1 cellular context compared by ENCODE assay signal in the genomic region with DNA sequence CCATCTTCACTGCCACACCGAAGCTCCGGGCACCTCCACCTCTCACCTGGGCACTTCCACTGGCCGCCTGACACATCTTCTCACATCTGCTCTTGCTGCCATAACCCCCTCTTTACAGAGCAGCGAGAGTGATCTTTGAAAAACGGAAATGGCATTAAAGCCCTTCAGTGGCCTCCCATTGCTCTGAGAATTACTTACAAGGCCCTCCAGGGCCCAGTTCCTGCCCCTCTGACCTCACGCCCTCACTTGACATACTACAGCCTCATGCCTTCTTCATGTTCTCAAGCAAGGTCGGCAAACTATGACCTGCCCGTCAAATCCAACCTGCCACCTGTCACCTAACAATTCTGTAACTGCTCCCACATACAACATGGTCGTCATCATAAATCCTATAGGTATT.
TF ChIP-seq lines count a peak whose summit lies in the region.

No MANE protein-coding gene starts in this region.

TF ChIP-seq in GM23338, 12 proteins besides CTCF, POLR2A, EP300 and RAD21:
- TF ChIP-seq, protein P1, sequence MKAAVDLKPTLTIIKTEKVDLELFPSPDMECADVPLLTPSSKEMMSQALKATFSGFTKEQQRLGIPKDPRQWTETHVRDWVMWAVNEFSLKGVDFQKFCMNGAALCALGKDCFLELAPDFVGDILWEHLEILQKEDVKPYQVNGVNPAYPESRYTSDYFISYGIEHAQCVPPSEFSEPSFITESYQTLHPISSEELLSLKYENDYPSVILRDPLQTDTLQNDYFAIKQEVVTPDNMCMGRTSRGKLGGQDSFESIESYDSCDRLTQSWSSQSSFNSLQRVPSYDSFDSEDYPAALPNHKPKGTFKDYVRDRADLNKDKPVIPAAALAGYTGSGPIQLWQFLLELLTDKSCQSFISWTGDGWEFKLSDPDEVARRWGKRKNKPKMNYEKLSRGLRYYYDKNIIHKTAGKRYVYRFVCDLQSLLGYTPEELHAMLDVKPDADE (IDR thresholded peaks at IDR 0.05), result no peak
- TF ChIP-seq CREB1 (CRISPR knock-in tag; IDR thresholded peaks at IDR 0.05; ENCODE audit: low read depth), result no peak
- no peak for TF ChIP-seq ZNF331 (CRISPR knock-in tag; IDR thresholded peaks at IDR 0.05; ENCODE audit: low read depth)
- TF ChIP-seq ZNF114 (CRISPR knock-in tag; IDR thresholded peaks at IDR 0.05), result no peak
- no peak for TF ChIP-seq JUNB (IDR thresholded peaks at IDR 0.05; ENCODE audit: unreplicated experiment)
- TF ChIP-seq, protein P2, sequence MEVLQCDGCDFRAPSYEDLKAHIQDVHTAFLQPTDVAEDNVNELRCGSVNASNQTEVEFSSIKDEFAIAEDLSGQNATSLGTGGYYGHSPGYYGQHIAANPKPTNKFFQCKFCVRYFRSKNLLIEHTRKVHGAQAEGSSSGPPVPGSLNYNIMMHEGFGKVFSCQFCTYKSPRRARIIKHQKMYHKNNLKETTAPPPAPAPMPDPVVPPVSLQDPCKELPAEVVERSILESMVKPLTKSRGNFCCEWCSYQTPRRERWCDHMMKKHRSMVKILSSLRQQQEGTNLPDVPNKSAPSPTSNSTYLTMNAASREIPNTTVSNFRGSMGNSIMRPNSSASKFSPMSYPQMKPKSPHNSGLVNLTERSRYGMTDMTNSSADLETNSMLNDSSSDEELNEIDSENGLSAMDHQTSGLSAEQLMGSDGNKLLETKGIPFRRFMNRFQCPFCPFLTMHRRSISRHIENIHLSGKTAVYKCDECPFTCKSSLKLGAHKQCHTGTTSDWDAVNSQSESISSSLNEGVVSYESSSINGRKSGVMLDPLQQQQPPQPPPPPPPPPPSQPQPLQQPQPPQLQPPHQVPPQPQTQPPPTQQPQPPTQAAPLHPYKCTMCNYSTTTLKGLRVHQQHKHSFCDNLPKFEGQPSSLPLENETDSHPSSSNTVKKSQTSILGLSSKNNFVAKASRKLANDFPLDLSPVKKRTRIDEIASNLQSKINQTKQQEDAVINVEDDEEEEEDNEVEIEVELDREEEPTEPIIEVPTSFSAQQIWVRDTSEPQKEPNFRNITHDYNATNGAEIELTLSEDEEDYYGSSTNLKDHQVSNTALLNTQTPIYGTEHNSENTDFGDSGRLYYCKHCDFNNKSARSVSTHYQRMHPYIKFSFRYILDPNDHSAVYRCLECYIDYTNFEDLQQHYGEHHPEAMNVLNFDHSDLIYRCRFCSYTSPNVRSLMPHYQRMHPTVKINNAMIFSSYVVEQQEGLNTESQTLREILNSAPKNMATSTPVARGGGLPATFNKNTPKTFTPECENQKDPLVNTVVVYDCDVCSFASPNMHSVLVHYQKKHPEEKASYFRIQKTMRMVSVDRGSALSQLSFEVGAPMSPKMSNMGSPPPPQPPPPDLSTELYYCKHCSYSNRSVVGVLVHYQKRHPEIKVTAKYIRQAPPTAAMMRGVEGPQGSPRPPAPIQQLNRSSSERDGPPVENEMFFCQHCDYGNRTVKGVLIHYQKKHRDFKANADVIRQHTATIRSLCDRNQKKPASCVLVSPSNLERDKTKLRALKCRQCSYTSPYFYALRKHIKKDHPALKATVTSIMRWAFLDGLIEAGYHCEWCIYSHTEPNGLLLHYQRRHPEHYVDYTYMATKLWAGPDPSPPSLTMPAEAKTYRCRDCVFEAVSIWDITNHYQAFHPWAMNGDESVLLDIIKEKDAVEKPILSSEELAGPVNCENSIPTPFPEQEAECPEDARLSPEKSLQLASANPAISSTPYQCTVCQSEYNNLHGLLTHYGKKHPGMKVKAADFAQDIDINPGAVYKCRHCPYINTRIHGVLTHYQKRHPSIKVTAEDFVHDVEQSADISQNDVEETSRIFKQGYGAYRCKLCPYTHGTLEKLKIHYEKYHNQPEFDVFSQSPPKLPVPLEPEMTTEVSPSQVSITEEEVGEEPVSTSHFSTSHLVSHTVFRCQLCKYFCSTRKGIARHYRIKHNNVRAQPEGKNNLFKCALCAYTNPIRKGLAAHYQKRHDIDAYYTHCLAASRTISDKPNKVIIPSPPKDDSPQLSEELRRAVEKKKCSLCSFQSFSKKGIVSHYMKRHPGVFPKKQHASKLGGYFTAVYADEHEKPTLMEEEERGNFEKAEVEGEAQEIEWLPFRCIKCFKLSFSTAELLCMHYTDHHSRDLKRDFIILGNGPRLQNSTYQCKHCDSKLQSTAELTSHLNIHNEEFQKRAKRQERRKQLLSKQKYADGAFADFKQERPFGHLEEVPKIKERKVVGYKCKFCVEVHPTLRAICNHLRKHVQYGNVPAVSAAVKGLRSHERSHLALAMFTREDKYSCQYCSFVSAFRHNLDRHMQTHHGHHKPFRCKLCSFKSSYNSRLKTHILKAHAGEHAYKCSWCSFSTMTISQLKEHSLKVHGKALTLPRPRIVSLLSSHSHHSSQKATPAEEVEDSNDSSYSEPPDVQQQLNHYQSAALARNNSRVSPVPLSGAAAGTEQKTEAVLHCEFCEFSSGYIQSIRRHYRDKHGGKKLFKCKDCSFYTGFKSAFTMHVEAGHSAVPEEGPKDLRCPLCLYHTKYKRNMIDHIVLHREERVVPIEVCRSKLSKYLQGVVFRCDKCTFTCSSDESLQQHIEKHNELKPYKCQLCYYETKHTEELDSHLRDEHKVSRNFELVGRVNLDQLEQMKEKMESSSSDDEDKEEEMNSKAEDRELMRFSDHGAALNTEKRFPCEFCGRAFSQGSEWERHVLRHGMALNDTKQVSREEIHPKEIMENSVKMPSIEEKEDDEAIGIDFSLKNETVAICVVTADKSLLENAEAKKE (CRISPR knock-in tag; IDR thresholded peaks at IDR 0.05), result no peak
- no peak for TF ChIP-seq EZH2phosphoT487 (IDR thresholded peaks at IDR 0.05; ENCODE audit: unreplicated experiment)
- TF ChIP-seq EZH2 (IDR thresholded peaks at IDR 0.05; ENCODE audit: low read depth, unreplicated experiment), result no peak
- no peak for TF ChIP-seq NANOG (IDR thresholded peaks at IDR 0.05; ENCODE audit: borderline replicate concordance)
- no peak for TF ChIP-seq STAT1 (IDR thresholded peaks at IDR 0.05; ENCODE audit: unreplicated experiment)
- TF ChIP-seq, protein P3, sequence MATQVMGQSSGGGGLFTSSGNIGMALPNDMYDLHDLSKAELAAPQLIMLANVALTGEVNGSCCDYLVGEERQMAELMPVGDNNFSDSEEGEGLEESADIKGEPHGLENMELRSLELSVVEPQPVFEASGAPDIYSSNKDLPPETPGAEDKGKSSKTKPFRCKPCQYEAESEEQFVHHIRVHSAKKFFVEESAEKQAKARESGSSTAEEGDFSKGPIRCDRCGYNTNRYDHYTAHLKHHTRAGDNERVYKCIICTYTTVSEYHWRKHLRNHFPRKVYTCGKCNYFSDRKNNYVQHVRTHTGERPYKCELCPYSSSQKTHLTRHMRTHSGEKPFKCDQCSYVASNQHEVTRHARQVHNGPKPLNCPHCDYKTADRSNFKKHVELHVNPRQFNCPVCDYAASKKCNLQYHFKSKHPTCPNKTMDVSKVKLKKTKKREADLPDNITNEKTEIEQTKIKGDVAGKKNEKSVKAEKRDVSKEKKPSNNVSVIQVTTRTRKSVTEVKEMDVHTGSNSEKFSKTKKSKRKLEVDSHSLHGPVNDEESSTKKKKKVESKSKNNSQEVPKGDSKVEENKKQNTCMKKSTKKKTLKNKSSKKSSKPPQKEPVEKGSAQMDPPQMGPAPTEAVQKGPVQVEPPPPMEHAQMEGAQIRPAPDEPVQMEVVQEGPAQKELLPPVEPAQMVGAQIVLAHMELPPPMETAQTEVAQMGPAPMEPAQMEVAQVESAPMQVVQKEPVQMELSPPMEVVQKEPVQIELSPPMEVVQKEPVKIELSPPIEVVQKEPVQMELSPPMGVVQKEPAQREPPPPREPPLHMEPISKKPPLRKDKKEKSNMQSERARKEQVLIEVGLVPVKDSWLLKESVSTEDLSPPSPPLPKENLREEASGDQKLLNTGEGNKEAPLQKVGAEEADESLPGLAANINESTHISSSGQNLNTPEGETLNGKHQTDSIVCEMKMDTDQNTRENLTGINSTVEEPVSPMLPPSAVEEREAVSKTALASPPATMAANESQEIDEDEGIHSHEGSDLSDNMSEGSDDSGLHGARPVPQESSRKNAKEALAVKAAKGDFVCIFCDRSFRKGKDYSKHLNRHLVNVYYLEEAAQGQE (IDR thresholded peaks at IDR 0.05; ENCODE audit: unreplicated experiment), result no peak
- no peak for TF ChIP-seq POLR2AphosphoS5 (IDR thresholded peaks at IDR 0.05; ENCODE audit: low read depth)
TF ChIP-seq in GM23338: peak in this region for 0.
